Comparison of ENCODE assay signal across 17 cellular contexts in genomic region chr7:98559958-98560357, GRCh38. TPM values are rescaled to one million over a fixed set of nuclear protein-coding genes. Genes with fewer than 3 reads are reported as not detected.
DNase-seq lines count a peak whose midpoint lies in the region; ATAC-seq and TF ChIP-seq lines count a peak whose summit lies in the region.
"Had no signal": no experiment of that assay in that cellular context is flagged by ENCODE, and none has a peak within 500 bp of the region (broad histone marks: within the 10 kb centered on the region; RNA-seq: fewer than 3 reads in every experiment).

No MANE protein-coding gene starts in this region.

- H3K27me3 Mint-ChIP-seq in WTC11 (ENCODE audit: low read depth) = peaks cover 17% of the 10 kb centered on the region
- H3K27me3 Mint-ChIP-seq in osteocyte (ENCODE audit: unreplicated experiment) = no peaks in the 10 kb centered on the region

- H3K9me3 Mint-ChIP-seq in WTC11 (peaks cover 39% of the 10 kb centered on the region), osteocyte (ENCODE audit: unreplicated experiment) (peaks cover 8% of the 10 kb centered on the region)
- H3K9me3 Mint-ChIP-seq: natural killer cell had no signal

- CTCF ChIA-PET in WTC11 (lab: Charles Lee) = interaction anchor here (0.9 to 1.0 kb wide), 2 partner anchors 15 to 272 kb away, joined by 3 to 4 read pairs; no protein-coding TSS in a partner anchor

- TF ChIP-seq CTCF in GM12865 (IDR thresholded peaks at IDR 0.05; ENCODE audit: insufficient read depth, low read depth, low read length, missing control alignments) (no peak), WTC11 (IDR thresholded peaks at IDR 0.05) (no peak), osteocyte (IDR thresholded peaks at IDR 0.05) (no peak)

- peak; percentile 94 for ATAC-seq in WTC11
- no peak for ATAC-seq in HG03378 (IDR thresholded peaks at IDR 0.05; ENCODE audit: unreplicated experiment)
- ATAC-seq: left ventricle myocardium superior, natural killer cell had no signal

- H3K36me3 Mint-ChIP-seq in WTC11 (peaks cover 20% of the 10 kb centered on the region), osteocyte (ENCODE audit: unreplicated experiment) (no peaks in the 10 kb centered on the region)
- H3K36me3 Mint-ChIP-seq: natural killer cell had no signal

- no peak overlapping the region for H3K4me3 Mint-ChIP-seq in WTC11
- H3K4me3 Mint-ChIP-seq in osteocyte (ENCODE audit: unreplicated experiment) = no peak overlapping the region
- H3K4me3 Mint-ChIP-seq: CD8-positive, alpha-beta memory T cell; natural killer cell had no signal

- DNase-seq in GM12865 (ENCODE audit: low read depth) (peak; percentile 5), NAMALWA (ENCODE audit: low spot score) (peak; percentile 79), WTC11 (ENCODE audit: low spot score) (no peak), osteocyte (ENCODE audit: extremely low spot score, unreplicated experiment) (no peak), NCI-H526 (lab: John Stamatoyannopoulos, UW) (no peak)
- no peak for DNase-seq in stimulated activated CD4-positive, alpha-beta T cell treated with anti-CD3 and anti-CD28 coated beads, Interleukin-15, amount 100 ng/mL, for 24 hours
- DNase-seq: CD8-positive, alpha-beta memory T cell; KG1; left ventricle myocardium superior; natural killer cell; NCI-H1930; retina; stimulated activated CD4-positive, alpha-beta T cell treated with anti-CD3 and anti-CD28 coated beads, Interleukin-1b, Interleukin-23, amount 100 ng/mL, for 48 hours; thyroid gland had no signal

- no peak overlapping the region for H3K4me3 ChIP-seq in GM12865 (ENCODE audit: low read depth, low read length)
- H3K4me3 ChIP-seq: coronary artery, esophagus muscularis mucosa, thyroid gland had no signal

- H3K27ac Mint-ChIP-seq in WTC11 (no peak overlapping the region), osteocyte (ENCODE audit: unreplicated experiment) (peak overlapping the region; percentile 61)
- H3K27ac Mint-ChIP-seq: CD8-positive, alpha-beta memory T cell; natural killer cell had no signal

- POLR2A ChIA-PET in WTC11 (lab: Charles Lee) = no interaction called here

- H3K4me1 Mint-ChIP-seq in WTC11 (no peaks in the 10 kb centered on the region), osteocyte (ENCODE audit: unreplicated experiment) (peaks cover 13% of the 10 kb centered on the region)
- H3K4me1 Mint-ChIP-seq: CD8-positive, alpha-beta memory T cell; natural killer cell had no signal

TF ChIP-seq in WTC11, 78 proteins besides CTCF, POLR2A, EP300 and RAD21:
- TF ChIP-seq IRF2 (CRISPR knock-in tag; IDR thresholded peaks at IDR 0.05; ENCODE audit: borderline replicate concordance, low read depth) = no peak
- peak; percentile 64 for TF ChIP-seq NFYB (CRISPR knock-in tag; conservative IDR thresholded peaks at IDR 0.05; ENCODE audit: low read depth)

RNA-seq across cellular contexts. Expression of gene NPTX2, which starts 57.1 kb away (rescaled TPM):
- 10.9 to 17.0 TPM (median 15.9 TPM) in 3 replicates for total RNA-seq in WTC11 (2021)
- 5.0 and 5.1 TPM in 2 replicates for total RNA-seq in osteocyte
- total RNA-seq: CD8-positive, alpha-beta memory T cell had no signal

Comparison
In these comparisons a context has a peak if more than half of its experiments do, and no peak if none do; other contexts are left out.
1. DNase-seq: peak in GM12865 (single experiment) and NAMALWA (single experiment); none in WTC11 (single experiment), osteocyte (single experiment), stimulated activated CD4-positive, alpha-beta T cell treated with anti-CD3 and anti-CD28 coated beads, Interleukin-15, amount 100 ng/mL, for 24 hours (single experiment) and NCI-H526 (0 of 2).